In the genomic region with DNA sequence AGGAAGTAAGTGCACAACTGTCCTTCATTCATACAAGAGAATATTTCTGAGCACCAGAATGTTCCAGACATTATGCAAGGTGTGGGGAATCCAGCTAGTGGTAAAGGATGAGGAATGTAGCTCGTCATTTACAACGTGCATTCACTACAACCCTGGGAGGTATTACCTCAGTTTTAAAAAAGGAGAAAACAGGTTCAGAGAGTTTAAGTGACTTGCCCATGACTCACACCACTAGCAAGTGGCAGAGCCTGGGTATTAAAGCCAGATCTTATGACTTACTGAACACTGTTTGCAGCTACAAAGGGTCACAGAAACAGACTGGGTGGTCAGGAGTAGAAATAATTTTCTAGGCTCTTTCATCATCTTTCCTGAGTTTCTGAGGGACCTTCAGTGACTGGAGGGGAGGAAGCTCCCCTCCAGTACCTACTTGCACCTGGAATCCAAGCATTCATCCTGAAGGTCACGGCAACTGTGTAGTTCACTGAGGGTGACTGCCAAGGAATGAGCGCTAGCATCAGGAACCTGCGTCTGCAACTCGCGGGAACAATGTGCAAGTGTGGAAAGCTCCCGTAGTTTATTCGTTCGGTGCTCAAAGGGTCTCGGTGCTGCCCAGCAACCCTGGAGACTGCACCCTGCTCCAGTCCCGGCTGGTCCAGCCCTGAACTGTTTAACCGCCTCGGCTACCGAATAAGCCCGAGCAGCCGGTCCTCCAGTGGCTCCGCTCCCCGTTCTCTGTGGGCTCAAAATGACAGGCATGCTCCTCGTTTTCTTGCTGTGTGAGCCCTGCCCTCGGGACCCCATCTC, we compare ENCODE assay signal across 1 cellular context.
TF ChIP-seq lines count a peak whose summit lies in the region.

No MANE protein-coding gene starts in this region.

TF ChIP-seq in endothelial cell of umbilical vein, 7 proteins besides CTCF, POLR2A, EP300 and RAD21:
- TF ChIP-seq MYC (IDR thresholded peaks at IDR 0.05; ENCODE audit: low read depth, low read length) (no peak), EZH2 (IDR thresholded peaks at IDR 0.05; ENCODE audit: borderline replicate concordance, low read depth, low read length, severe bottlenecking) (no peak), POLR2AphosphoS5 (IDR thresholded peaks at IDR 0.05; ENCODE audit: insufficient read depth, low read depth, low read length) (peak; percentile 17), MAX (IDR thresholded peaks at IDR 0.05; ENCODE audit: insufficient read depth, insufficient read length) (no peak), JUN (IDR thresholded peaks at IDR 0.05; ENCODE audit: borderline replicate concordance, insufficient read depth, insufficient read length, low read depth) (peak; percentile 32), GATA2 (IDR thresholded peaks at IDR 0.05; ENCODE audit: insufficient read depth, insufficient read length, low read depth, low read length) (no peak), FOS (IDR thresholded peaks at IDR 0.05; ENCODE audit: borderline replicate concordance, insufficient read depth, low read length) (peak; percentile 73)
